In genomic region chr1:28789412-28789811, GRCh38 we compare ENCODE assay signal across 1 cellular context.
TF ChIP-seq lines count a peak whose summit lies in the region.

No MANE protein-coding gene starts in this region.

TF ChIP-seq in HEK293, 187 proteins besides CTCF, POLR2A, EP300 and RAD21 (continued from another document):
- TF ChIP-seq ZNF280D (tag by site-specific recombination; IDR thresholded peaks at IDR 0.05) = no peak
